In genomic region chr3:50205719-50206276, GRCh38 we compare ENCODE assay signal across 8 cellular contexts. TPM values are rescaled to one million over a fixed set of nuclear protein-coding genes. Genes with fewer than 3 reads are reported as not detected.
DNase-seq lines count a peak whose midpoint lies in the region; ATAC-seq and TF ChIP-seq lines count a peak whose summit lies in the region.

No MANE protein-coding gene starts in this region.

- POLR2A ChIA-PET in activated CD4-positive, alpha-beta T cell treated with anti-CD3 and anti-CD28 coated beads, Interleukin-2, amount 10 ng/mL, durations not matched to agents 7 days and 5 days (lab: Charles Lee), result no interaction called here

- H3K4me3 ChIP-seq in psoas muscle (peak overlapping the region; percentile 75), GM23248 (no peak overlapping the region)

- in situ Hi-C loops in GM23248 (cut with MboI), result loop anchor here (25.0 kb wide), 1 partner anchor 332 kb away; no protein-coding TSS in a partner anchor

- no peak overlapping the region for H3K4me3 Mint-ChIP-seq in activated CD4-positive, alpha-beta T cell treated with anti-CD3 and anti-CD28 coated beads, Interleukin-2, amount 10 ng/mL, durations not matched to agents 7 days and 5 days

- H3K9me2 ChIP-seq in GM23248 (ENCODE audit: insufficient read depth), result no peaks in the 10 kb centered on the region

- intact Hi-C loops in Right ventricle myocardium inferior (cut with DNase I), result no loop called here
- intact Hi-C loops in psoas muscle (cut with DNase I), result no loop called here

- H4K20me1 ChIP-seq in GM23248 (ENCODE audit: insufficient read depth), result no peaks in the 10 kb centered on the region

- peak; percentile 71 for ATAC-seq in Right ventricle myocardium inferior
- ATAC-seq in psoas muscle, result peak; percentile 75 to 87 (median 78)
- ATAC-seq in HG02938 (IDR thresholded peaks at IDR 0.05; ENCODE audit: unreplicated experiment), result no peak
- ATAC-seq in GM19452 (IDR thresholded peaks at IDR 0.05; ENCODE audit: unreplicated experiment), result no peak
- no peak for ATAC-seq in GM21786 (IDR thresholded peaks at IDR 0.05; ENCODE audit: unreplicated experiment)

- H3K9me3 ChIP-seq in psoas muscle (no peaks in the 10 kb centered on the region), GM23248 (ENCODE audit: low read depth) (no peaks in the 10 kb centered on the region)

- H3K27ac Mint-ChIP-seq in activated CD4-positive, alpha-beta T cell treated with anti-CD3 and anti-CD28 coated beads, Interleukin-2, amount 10 ng/mL, durations not matched to agents 7 days and 5 days, result no peak overlapping the region

- DNase-seq in activated CD4-positive, alpha-beta T cell treated with anti-CD3 and anti-CD28 coated beads, Interleukin-2, amount 10 ng/mL, durations not matched to agents 7 days and 5 days, result peak; percentile 42
- DNase-seq in Right ventricle myocardium inferior (ENCODE audit: missing footprints), result peak; percentile 81
- DNase-seq in psoas muscle, result peak; percentile 49 to 81
- no peak for DNase-seq in GM23248

- no peaks in the 10 kb centered on the region for H3K79me2 ChIP-seq in GM23248 (ENCODE audit: insufficient read depth)

- no peaks in the 10 kb centered on the region for H3K36me3 ChIP-seq in psoas muscle (ENCODE audit: insufficient read depth in 1 of 2, low read depth in 1 of 2)
- no peaks in the 10 kb centered on the region for H3K36me3 ChIP-seq in GM23248 (ENCODE audit: low read depth)

- H3K27me3 ChIP-seq in psoas muscle (ENCODE audit: insufficient read depth in 3 of 3, low read length in 2 of 3), result peaks cover 0 to 3% (median 0%) of the 10 kb centered on the region in 3 donors
- peaks cover 14% of the 10 kb centered on the region for H3K27me3 ChIP-seq in GM23248 (replicated peaks; ENCODE audit: insufficient read depth)

- H3K9ac ChIP-seq in GM23248, result no peak overlapping the region

- WGBS in psoas muscle, 3 donors, result 6 to 10% (median 7%) methylated on average over 21 to 40 of the region's 40 CpGs
- WGBS in GM23248 (ENCODE audit: low coverage in 1 of 2, low lambda C conversion rate in 2 of 2, missing lambda C conversion rate in 2 of 2), 2 experiments, result 5 to 25% methylated on average over 25 to 40 of the region's 40 CpGs

- no peak for TF ChIP-seq RAD21 in Ishikawa (IDR thresholded peaks at IDR 0.05; ENCODE audit: low read depth)

- no peaks in the 10 kb centered on the region for H3K9me3 Mint-ChIP-seq in activated CD4-positive, alpha-beta T cell treated with anti-CD3 and anti-CD28 coated beads, Interleukin-2, amount 10 ng/mL, durations not matched to agents 7 days and 5 days

- TF ChIP-seq CTCF in psoas muscle (IDR thresholded peaks at IDR 0.05), result no peak

- CTCF ChIA-PET in activated CD4-positive, alpha-beta T cell treated with anti-CD3 and anti-CD28 coated beads, Interleukin-2, amount 10 ng/mL, durations not matched to agents 7 days and 5 days (lab: Charles Lee), result interaction anchor here (0.5 to 3.8 kb wide), 6 partner anchors 11 to 1961 kb away, joined by 3 to 22 read pairs (median 4); partner anchors contain the start of gene GNAT1

- H3K4me2 ChIP-seq in GM23248 (ENCODE audit: unreplicated experiment), result no peak overlapping the region

- peaks cover 2% of the 10 kb centered on the region for H3K4me1 Mint-ChIP-seq in activated CD4-positive, alpha-beta T cell treated with anti-CD3 and anti-CD28 coated beads, Interleukin-2, amount 10 ng/mL, durations not matched to agents 7 days and 5 days

- no peak for TF ChIP-seq EP300 in Ishikawa (IDR thresholded peaks at IDR 0.05; ENCODE audit: borderline replicate concordance)

- no peak overlapping the region for H2AFZ ChIP-seq in GM23248

- H3K36me3 Mint-ChIP-seq in activated CD4-positive, alpha-beta T cell treated with anti-CD3 and anti-CD28 coated beads, Interleukin-2, amount 10 ng/mL, durations not matched to agents 7 days and 5 days (ENCODE audit: low read depth), result no peaks in the 10 kb centered on the region

- H3K27ac ChIP-seq in psoas muscle (peak overlapping the region; percentile 78), GM23248 (no peak overlapping the region)

- H3K4me1 ChIP-seq in psoas muscle (peaks cover 12% of the 10 kb centered on the region), GM23248 (ENCODE audit: insufficient read depth) (no peaks in the 10 kb centered on the region; the same call in 1 of the 2 replicates)

- H3F3A ChIP-seq in GM23248 (ENCODE audit: insufficient read depth), result no peaks in the 10 kb centered on the region

- H3K27me3 Mint-ChIP-seq in activated CD4-positive, alpha-beta T cell treated with anti-CD3 and anti-CD28 coated beads, Interleukin-2, amount 10 ng/mL, durations not matched to agents 7 days and 5 days, result peaks cover 48% of the 10 kb centered on the region

TF ChIP-seq in Ishikawa, 13 proteins besides CTCF, POLR2A, EP300 and RAD21:
- peak; percentile 68 for TF ChIP-seq MAX (IDR thresholded peaks at IDR 0.05)
- TF ChIP-seq REST (IDR thresholded peaks at IDR 0.05; ENCODE audit: low read depth), result no peak
TF ChIP-seq in Ishikawa: peak in this region for 1.

RNA-seq across cellular contexts. Expression of gene SLC38A3, which starts 0.7 kb away (rescaled TPM):
- not detected for total RNA-seq in activated CD4-positive, alpha-beta T cell treated with anti-CD3 and anti-CD28 coated beads, Interleukin-2, amount 10 ng/mL, durations not matched to agents 7 days and 5 days
- total RNA-seq in Right ventricle myocardium inferior (10.3 TPM), psoas muscle (10 to 100 TPM in 1 of 4 donors, 1 to 10 TPM in 3; 1.7 to 12.7 (median 5.4) TPM)
- polyA plus RNA-seq in psoas muscle (1 to 10 TPM in 2 of 3 donors, under 1 TPM in 1; 0.12 to 4.5 (median 1.3) TPM), GM23248 (2016; fragmentation: Nextera tagmentation; extraction: Ambion mirVana) (0.36 and 0.93 TPM in 2 replicates)
- total RNA-seq in GM23248 (2014; rRNA removed; shearing (Covaris generic)), result under 0.01 TPM in 1 of 2 replicates, not detected in the other

RNA-seq across cellular contexts. Expression of gene GNAT1, which starts 14.4 kb away (rescaled TPM):
- not detected for total RNA-seq in activated CD4-positive, alpha-beta T cell treated with anti-CD3 and anti-CD28 coated beads, Interleukin-2, amount 10 ng/mL, durations not matched to agents 7 days and 5 days
- not detected for total RNA-seq in Right ventricle myocardium inferior
- total RNA-seq in psoas muscle, result not detected
- not detected for polyA plus RNA-seq in psoas muscle
- total RNA-seq in GM23248 (2014; rRNA removed; shearing (Covaris generic)), result not detected in 2 replicates
- not detected in 2 replicates for polyA plus RNA-seq in GM23248 (2016; fragmentation: Nextera tagmentation; extraction: Ambion mirVana)

RNA-seq across cellular contexts. Expression of gene GNAI2, which starts 30.2 kb away (rescaled TPM):
- total RNA-seq in activated CD4-positive, alpha-beta T cell treated with anti-CD3 and anti-CD28 coated beads, Interleukin-2, amount 10 ng/mL, durations not matched to agents 7 days and 5 days, result 100 to 1,000 TPM; 489 to 524 TPM
- total RNA-seq in Right ventricle myocardium inferior, result 153 TPM
- 10 to 100 TPM; 55.5 to 93.9 (median 74.8) TPM for total RNA-seq in psoas muscle
- 10 to 100 TPM; 39.4 to 57.6 (median 50.7) TPM for polyA plus RNA-seq in psoas muscle
- 393 and 427 TPM in 2 replicates for total RNA-seq in GM23248 (2014; rRNA removed; shearing (Covaris generic))
- polyA plus RNA-seq in GM23248 (2016; fragmentation: Nextera tagmentation; extraction: Ambion mirVana), result 424 and 426 TPM in 2 replicates

RNA-seq across cellular contexts. Expression of gene SEMA3F, which starts 50.7 kb away (rescaled TPM):
- not detected for total RNA-seq in activated CD4-positive, alpha-beta T cell treated with anti-CD3 and anti-CD28 coated beads, Interleukin-2, amount 10 ng/mL, durations not matched to agents 7 days and 5 days
- 12.3 TPM for total RNA-seq in Right ventricle myocardium inferior
- 10 to 100 TPM in 3 of 4 donors, 1 to 10 TPM in 1; 7.0 to 13.7 (median 12.3) TPM for total RNA-seq in psoas muscle
- polyA plus RNA-seq in psoas muscle, result 1 to 10 TPM; 4.7 to 7.6 (median 6.8) TPM
- total RNA-seq in GM23248 (2014; rRNA removed; shearing (Covaris generic)), result 3.2 and 3.5 TPM in 2 replicates
- 0.25 and 0.54 TPM in 2 replicates for polyA plus RNA-seq in GM23248 (2016; fragmentation: Nextera tagmentation; extraction: Ambion mirVana)

Comparison
In these comparisons a context has a peak if more than half of its experiments do, and no peak if none do; other contexts are left out.
1. ATAC-seq: peak in Right ventricle myocardium inferior (single experiment) and psoas muscle (4 of 4); none in HG02938 (single experiment), GM19452 (single experiment) and GM21786 (single experiment).